ENCODE assay signal across 14 cellular contexts in genomic region chr1:51922040-51922439, GRCh38. TPM values are rescaled to one million over a fixed set of nuclear protein-coding genes. Genes with fewer than 3 reads are reported as not detected.
DNase-seq lines count a peak whose midpoint lies in the region; ATAC-seq and TF ChIP-seq lines count a peak whose summit lies in the region.
"Had no signal": no experiment of that assay in that cellular context is flagged by ENCODE, and none has a peak within 500 bp of the region (broad histone marks: within the 10 kb centered on the region; RNA-seq: fewer than 3 reads in every experiment).

No MANE protein-coding gene starts in this region.

- TF ChIP-seq CTCF in HFFc6 (IDR thresholded peaks at IDR 0.05), result no peak
- no peak for TF ChIP-seq CTCF in nephron progenitor cell (IDR thresholded peaks at IDR 0.05)
- TF ChIP-seq CTCF in GM10248 (IDR thresholded peaks at IDR 0.05; ENCODE audit: control extremely low read depth, extremely low read depth, low read depth, missing control alignments), result no peak

- peaks cover 53% of the 10 kb centered on the region for H3K4me1 Mint-ChIP-seq in HFFc6 (ENCODE audit: low read depth)
- H3K4me1 Mint-ChIP-seq in nephron progenitor cell, result peaks cover 21% of the 10 kb centered on the region
- H3K4me1 Mint-ChIP-seq: CD8-positive, alpha-beta memory T cell had no signal

- POLR2A ChIA-PET in GM10248 (lab: Yijun Ruan, JAX), result no interaction called here

- CTCF ChIA-PET in GM10248 (lab: Yijun Ruan, JAX), result interaction anchor here (1.1 kb wide), 1 partner anchor 12 kb away, joined by 3 read pairs; no protein-coding TSS in a partner anchor

- DNase-seq in NCI-H1436 (lab: John Stamatoyannopoulos, UW), result peak; percentile 20
- no peak for DNase-seq in NCI-H1436 treated with DMSO at 0.1 percent for 48 hours (lab: John Stamatoyannopoulos, UW)
- DNase-seq in HFFc6, result no peak
- peak; percentile 13 for DNase-seq in NCI-H69 (lab: John Stamatoyannopoulos, UW)
- DNase-seq in nephron progenitor cell, result no peak
- DNase-seq in activated naive CD4-positive, alpha-beta T cell (lab: John Stamatoyannopoulos, UW), result no peak
- DNase-seq in GM10248 (ENCODE audit: extremely low spot score), result no peak
- DNase-seq: CD8-positive, alpha-beta memory T cell; KBM-7; NCI-H1930; NCI-H774; OCI-M1 had no signal

- H3K27me3 Mint-ChIP-seq in HFFc6 (ENCODE audit: insufficient read depth) (peaks cover 3% of the 10 kb centered on the region), nephron progenitor cell (ENCODE audit: low read depth, poor library complexity) (no peaks in the 10 kb centered on the region)

- H3K9me3 Mint-ChIP-seq in HFFc6, result no peaks in the 10 kb centered on the region
- no peaks in the 10 kb centered on the region for H3K9me3 Mint-ChIP-seq in nephron progenitor cell
- H3K9me3 Mint-ChIP-seq: CD8-positive, alpha-beta memory T cell had no signal

- H3K27ac Mint-ChIP-seq in HFFc6 (peak overlapping the region; percentile 76), nephron progenitor cell (peak overlapping the region; percentile 16)
- H3K27ac Mint-ChIP-seq: CD8-positive, alpha-beta memory T cell had no signal

- no peak for ATAC-seq in HG03469 (IDR thresholded peaks at IDR 0.05; ENCODE audit: unreplicated experiment)
- ATAC-seq: Right ventricle myocardium inferior had no signal

- H3K4me3 Mint-ChIP-seq in HFFc6 (no peak overlapping the region), nephron progenitor cell (no peak overlapping the region)
- H3K4me3 Mint-ChIP-seq: CD8-positive, alpha-beta memory T cell had no signal

- peaks cover 36% of the 10 kb centered on the region for H3K36me3 Mint-ChIP-seq in HFFc6 (ENCODE audit: low read depth)
- H3K36me3 Mint-ChIP-seq in nephron progenitor cell (ENCODE audit: low read depth), result peaks cover 5% of the 10 kb centered on the region
- H3K36me3 Mint-ChIP-seq: CD8-positive, alpha-beta memory T cell had no signal

RNA-seq across cellular contexts. Expression of gene NRDC, which starts 43.5 kb away (rescaled TPM):
- total RNA-seq in HFFc6 (2021; fragmentation: NEBNext Ultra II Directional; extraction: Animal tissue kit (Norgen Biotek cat#: 25700)), result 100 to 1,000 TPM; 186 to 207 (median 193) TPM

Comparison
In these comparisons a context has a peak if more than half of its experiments do, and no peak if none do; other contexts are left out.
1. DNase-seq: peak in NCI-H1436 (single experiment) and NCI-H69 (single experiment); none in NCI-H1436 treated with DMSO at 0.1 percent for 48 hours (single experiment), HFFc6 (single experiment), nephron progenitor cell (single experiment), activated naive CD4-positive, alpha-beta T cell (0 of 4) and GM10248 (single experiment).